In the genomic region with DNA sequence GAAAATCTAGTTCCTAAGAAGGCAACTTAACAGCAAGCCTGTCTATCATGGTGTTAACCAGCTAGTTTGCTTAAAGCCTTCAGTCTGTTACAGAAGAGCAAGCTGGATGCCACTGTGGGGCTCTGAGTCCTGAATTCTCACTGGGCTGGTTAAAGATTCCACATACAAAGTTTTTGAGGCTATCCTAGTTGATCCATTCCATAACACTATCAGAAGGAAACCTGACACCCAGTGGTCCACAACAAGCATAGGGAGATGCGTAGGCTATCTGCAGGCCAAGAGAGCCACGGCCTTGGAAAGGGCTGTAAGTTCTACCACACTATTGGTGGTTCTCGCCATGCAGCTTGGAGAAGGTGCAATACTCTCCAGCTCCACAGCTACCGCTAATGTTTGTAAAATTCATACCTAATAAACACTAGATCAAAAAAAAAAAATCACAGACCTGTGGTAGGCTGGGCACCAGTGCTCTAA, we compare ENCODE assay signal across 18 cellular contexts. TPM values are rescaled to one million over a fixed set of nuclear protein-coding genes. Genes with fewer than 3 reads are reported as not detected.
A peak's percentile ranks its signal among the peaks of the same experiment; 100 is the strongest.
DNase-seq lines count a peak whose midpoint lies in the region; ATAC-seq and TF ChIP-seq lines count a peak whose summit lies in the region.
"Had no signal": no experiment of that assay in that cellular context is flagged by ENCODE, and none has a peak within 500 bp of the region (broad histone marks: within the 10 kb centered on the region; RNA-seq: fewer than 3 reads in every experiment).

No MANE protein-coding gene starts in this region.

- no peaks in the 10 kb centered on the region for H3K27me3 ChIP-seq in prostate gland (replicated peaks; ENCODE audit: insufficient read depth)
- H3K27me3 ChIP-seq: neutrophil had no signal

- 89 to 100% methylated on average over 3 to 4 of the region's 4 CpGs for WGBS in mesodermal cell (ENCODE audit: insufficient coverage in 2 of 2), 2 experiments
- 78% methylated on average over 4 of the region's 4 CpGs for WGBS in prostate gland

- ATAC-seq in T-cell (replicated peaks in 1 of 4) (peak in 2 of 4 experiments; percentile 16 to 20), omental fat pad (ENCODE audit: low FRiP score) (no peak), GM18519 (IDR thresholded peaks at IDR 0.05; ENCODE audit: low FRiP score, unreplicated experiment) (no peak)
- ATAC-seq in activated CD4-positive, alpha-beta T cell treated with anti-CD3 and anti-CD28 coated beads for 36 hours = no peak
- ATAC-seq: Right ventricle myocardium inferior had no signal

- POLR2A ChIA-PET in T-cell (lab: Charles Lee) = interaction anchor here in 1 of 2 donors (0.7 kb wide), 1 partner anchor 12 kb away, joined by 6 read pairs; no protein-coding TSS in a partner anchor
- POLR2A ChIA-PET in activated CD4-positive, alpha-beta T cell treated with anti-CD3 and anti-CD28 coated beads for 36 hours (lab: Charles Lee) = interaction anchor here (0.6 to 1.3 kb wide), 3 partner anchors 13 to 83 kb away, joined by 3 to 5 read pairs (median 3); partner anchors contain the start of gene DDX39B

- no peak overlapping the region for H3K4me3 ChIP-seq in mesodermal cell (ENCODE audit: extremely low read depth, insufficient read depth, low read length, poor library complexity, severe bottlenecking)
- H3K4me3 ChIP-seq in prostate gland = no peak overlapping the region

- intact Hi-C loops in prostate gland (cut with DNase I) = no loop called here
- intact Hi-C loops in activated CD4-positive, alpha-beta T cell treated with anti-CD3 and anti-CD28 coated beads for 36 hours (cut with DNase I, micrococcal nuclease) = no loop called here

- H3K4me1 ChIP-seq in mesodermal cell (ENCODE audit: control insufficient read depth, insufficient read depth, low read length, poor library complexity, severe bottlenecking) (peaks cover 12% of the 10 kb centered on the region), prostate gland (replicated peaks) (no peaks in the 10 kb centered on the region)

- H3K27ac ChIP-seq in 22Rv1 = peak overlapping the region; percentile 17; the same call in 1 of the 2 replicates
- peak overlapping the region; percentile 23 for H3K27ac ChIP-seq in mesodermal cell (ENCODE audit: low read depth, low read length, severe bottlenecking)
- no peak overlapping the region for H3K27ac ChIP-seq in prostate gland
- H3K27ac ChIP-seq: neutrophil had no signal

- no peaks in the 10 kb centered on the region for H3K9me3 ChIP-seq in mesodermal cell (ENCODE audit: control insufficient read depth, low read length)
- H3K9me3 ChIP-seq in prostate gland = no peaks in the 10 kb centered on the region
- H3K9me3 ChIP-seq: neutrophil had no signal

- H3K36me3 ChIP-seq in mesodermal cell (ENCODE audit: control insufficient read depth, insufficient read depth, low read length) = peaks cover 42% of the 10 kb centered on the region
- peaks cover 11 to 13% of the 10 kb centered on the region in 2 donors for H3K36me3 ChIP-seq in prostate gland

- DNase-seq in EL = peak; percentile 29
- DNase-seq in T-cell = no peak
- no peak for DNase-seq in prostate gland (ENCODE audit: low spot score)
- no peak for DNase-seq in activated CD4-positive, alpha-beta T cell treated with anti-CD3 and anti-CD28 coated beads for 36 hours
- no peak for DNase-seq in omental fat pad (ENCODE audit: low spot score)
- DNase-seq: activated gamma-delta T cell treated with Interleukin-2 at 50 U/mL for 16 hours; effector CD8-positive, alpha-beta T cell; NCI-H1694; NCI-H524; stimulated activated naive CD4-positive, alpha-beta T cell treated with Interleukin-2 at 50 U/mL for 16 hours had no signal

- no peak for TF ChIP-seq POLR2A in prostate gland (IDR thresholded peaks at IDR 0.05)

- H3K27me3 Mint-ChIP-seq in T-cell = no peaks in the 10 kb centered on the region
- no peaks in the 10 kb centered on the region for H3K27me3 Mint-ChIP-seq in activated CD4-positive, alpha-beta T cell treated with anti-CD3 and anti-CD28 coated beads for 36 hours

- H3K4me1 Mint-ChIP-seq in T-cell = peaks cover 6 to 11% (median 7%) of the 10 kb centered on the region in 3 donors
- H3K4me1 Mint-ChIP-seq in activated CD4-positive, alpha-beta T cell treated with anti-CD3 and anti-CD28 coated beads for 36 hours = peaks cover 4% of the 10 kb centered on the region

- CTCF ChIA-PET in T-cell (lab: Charles Lee) = no interaction called here
- CTCF ChIA-PET in activated CD4-positive, alpha-beta T cell treated with anti-CD3 and anti-CD28 coated beads for 36 hours (lab: Charles Lee) = interaction anchor here (0.6 to 1.8 kb wide), 5 partner anchors 12 to 129 kb away, joined by 3 to 8 read pairs (median 5); partner anchors contain the start of gene DDX39B

- H3K9me3 Mint-ChIP-seq in T-cell = no peaks in the 10 kb centered on the region
- H3K9me3 Mint-ChIP-seq in activated CD4-positive, alpha-beta T cell treated with anti-CD3 and anti-CD28 coated beads for 36 hours (ENCODE audit: low read depth) = no peaks in the 10 kb centered on the region

- no peak overlapping the region for H3K4me3 Mint-ChIP-seq in T-cell
- H3K4me3 Mint-ChIP-seq in activated CD4-positive, alpha-beta T cell treated with anti-CD3 and anti-CD28 coated beads for 36 hours = no peak overlapping the region

- H3K27ac Mint-ChIP-seq in T-cell = peak overlapping the region; percentile 4 to 21
- H3K27ac Mint-ChIP-seq in activated CD4-positive, alpha-beta T cell treated with anti-CD3 and anti-CD28 coated beads for 36 hours = no peak overlapping the region

- peaks cover 27% of the 10 kb centered on the region for H3K36me3 Mint-ChIP-seq in T-cell
- H3K36me3 Mint-ChIP-seq in activated CD4-positive, alpha-beta T cell treated with anti-CD3 and anti-CD28 coated beads for 36 hours (ENCODE audit: low read depth) = peaks cover 36% of the 10 kb centered on the region

- TF ChIP-seq CTCF in 22Rv1 (IDR thresholded peaks at IDR 0.05) (no peak), prostate gland (IDR thresholded peaks at IDR 0.05) (no peak), omental fat pad (IDR thresholded peaks at IDR 0.05) (no peak)

RNA-seq across cellular contexts. Expression of gene MCCD1, which starts 0.4 kb away (rescaled TPM):
- total RNA-seq in T-cell = not detected
- polyA plus RNA-seq in mesodermal cell (2013, experiment 1 of 2) = not detected
- not detected for polyA plus RNA-seq in mesodermal cell (2013, experiment 2 of 2)
- total RNA-seq in prostate gland = not detected
- not detected for total RNA-seq in activated CD4-positive, alpha-beta T cell treated with anti-CD3 and anti-CD28 coated beads for 36 hours
- not detected for total RNA-seq in omental fat pad
- total RNA-seq: LHCN-M2, Right ventricle myocardium inferior, skeletal muscle tissue had no signal
- polyA plus RNA-seq: liver had no signal

RNA-seq across cellular contexts. Expression of gene DDX39B, which starts 13.5 kb away (rescaled TPM):
- total RNA-seq in T-cell (100 to 1,000 TPM; 507 to 669 (median 631) TPM), prostate gland (100 to 1,000 TPM; 227 to 390 TPM), omental fat pad (100 to 1,000 TPM; 244 to 322 (median 271) TPM)
- 487 TPM for polyA plus RNA-seq in mesodermal cell (2013, experiment 1 of 2)
- polyA plus RNA-seq in mesodermal cell (2013, experiment 2 of 2) = 446 TPM
- 100 to 1,000 TPM; 517 to 569 TPM for total RNA-seq in activated CD4-positive, alpha-beta T cell treated with anti-CD3 and anti-CD28 coated beads for 36 hours

RNA-seq across cellular contexts. Expression of gene ATP6V1G2, which starts 18.1 kb away (rescaled TPM):
- total RNA-seq in T-cell (1 to 10 TPM; 3.1 to 5.7 (median 4.1) TPM), prostate gland (under 1 TPM; 0.36 to 0.74 TPM), omental fat pad (1 to 10 TPM in 2 of 4 donors, under 1 TPM in 1, not detected in 1; 0.74 to 2.6 (median 2.4) TPM)
- polyA plus RNA-seq in mesodermal cell (2013, experiment 1 of 2) = 5.5 TPM
- 5.0 TPM for polyA plus RNA-seq in mesodermal cell (2013, experiment 2 of 2)
- total RNA-seq in activated CD4-positive, alpha-beta T cell treated with anti-CD3 and anti-CD28 coated beads for 36 hours = 1 to 10 TPM; 1.9 to 2.1 TPM

RNA-seq across cellular contexts. Expression of gene NFKBIL1, which starts 19.1 kb away (rescaled TPM):
- 10 to 100 TPM in 3 of 5 donors, 1 to 10 TPM in 2; 6.9 to 17.1 (median 11.6) TPM for total RNA-seq in T-cell
- polyA plus RNA-seq in mesodermal cell (2013, experiment 1 of 2) = 23.5 TPM
- 22.6 TPM for polyA plus RNA-seq in mesodermal cell (2013, experiment 2 of 2)
- 10 to 100 TPM; 38.0 to 48.7 TPM for total RNA-seq in prostate gland
- 10 to 100 TPM; 18.1 to 19.0 TPM for total RNA-seq in activated CD4-positive, alpha-beta T cell treated with anti-CD3 and anti-CD28 coated beads for 36 hours
- 10 to 100 TPM; 11.0 to 21.6 (median 16.3) TPM for total RNA-seq in omental fat pad

RNA-seq across cellular contexts. Expression of gene MICB, which starts 30.4 kb away (rescaled TPM):
- total RNA-seq in T-cell (10 to 100 TPM; 15.7 to 21.7 (median 16.1) TPM), prostate gland (1 to 10 TPM; 1.3 to 5.5 TPM), omental fat pad (1 to 10 TPM; 3.3 to 5.8 (median 5.8) TPM)
- polyA plus RNA-seq in mesodermal cell (2013, experiment 1 of 2) = 6.9 TPM
- 5.7 TPM for polyA plus RNA-seq in mesodermal cell (2013, experiment 2 of 2)
- 10 to 100 TPM; 19.6 to 19.7 TPM for total RNA-seq in activated CD4-positive, alpha-beta T cell treated with anti-CD3 and anti-CD28 coated beads for 36 hours

Comparison
In these comparisons a context has a peak if more than half of its experiments do, and no peak if none do; other contexts are left out.
1. H3K27ac ChIP-seq: peak in 22Rv1 (single experiment) and mesodermal cell (single experiment); none in prostate gland (0 of 2).